Comparison of ENCODE assay signal across 8 cellular contexts in the genomic region with DNA sequence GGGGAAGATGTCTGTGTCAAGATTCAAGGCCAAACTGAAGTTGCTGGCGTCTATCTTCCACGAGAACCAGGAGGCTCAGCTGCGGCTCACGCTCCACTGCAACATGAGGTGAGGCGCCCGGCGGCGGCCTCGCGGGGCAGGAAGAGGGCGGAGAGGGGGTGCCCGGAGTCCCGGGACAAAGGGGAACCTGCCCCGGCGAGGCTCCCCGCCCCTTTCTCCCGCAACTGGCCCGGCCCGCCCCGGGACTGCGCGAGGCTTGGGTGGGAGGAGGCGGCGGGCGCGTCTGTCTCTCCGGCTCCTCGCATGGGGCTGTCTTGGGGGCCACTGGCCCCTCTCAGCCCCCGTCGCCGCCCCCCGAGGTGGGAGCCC.
DNase-seq lines count a peak whose midpoint lies in the region; ATAC-seq and TF ChIP-seq lines count a peak whose summit lies in the region.
"Not testable (repeated sequence)": the region's sequence is repeated elsewhere in the genome, so short reads cannot be mapped to it uniquely, and the experiment has no call there.

No MANE protein-coding gene starts in this region.

- H3K27ac ChIP-seq in SJCRH30; heart left ventricle; lung (ENCODE audit: low read depth in 1 of 2, low read length in 1 of 2): not testable (repeated sequence)

- WGBS in heart left ventricle, 4 donors, result 0 to 1% (median 1%) methylated on average over 3 to 28 of the region's 32 CpGs; no CpG with 5 or more reads in 1 of the 4 donors
- WGBS in lung, 2 donors, result 1 to 2% methylated on average over 13 to 29 of the region's 32 CpGs

- not testable (repeated sequence) for H3K9me3 ChIP-seq in SJCRH30 (replicated peaks); heart left ventricle; lung (ENCODE audit: control insufficient read depth in 2 of 2, insufficient read depth in 1 of 2, low read length in 1 of 2)

- H3K27ac Mint-ChIP-seq in activated CD8-positive, alpha-beta T cell treated with anti-CD3 and anti-CD28 coated beads, Interleukin-2, amount 10 ng/mL, durations not matched to agents 7 days and 5 days; type B pancreatic cell: not testable (repeated sequence)

- intact Hi-C loops in heart left ventricle (cut with DNase I), result not testable (repeated sequence)

- H3K4me3 Mint-ChIP-seq in activated CD8-positive, alpha-beta T cell treated with anti-CD3 and anti-CD28 coated beads, Interleukin-2, amount 10 ng/mL, durations not matched to agents 7 days and 5 days; type B pancreatic cell: not testable (repeated sequence)

- not testable (repeated sequence) for TF ChIP-seq CTCF in heart left ventricle (IDR thresholded peaks at IDR 0.05); lung (IDR thresholded peaks at IDR 0.05; ENCODE audit: control extremely low read depth, extremely low read depth); retinal pigment epithelial cell (conservative IDR thresholded peaks at IDR 0.05; ENCODE audit: low read depth, low read length)
- peak; percentile 8 for TF ChIP-seq CTCF in type B pancreatic cell (conservative IDR thresholded peaks at IDR 0.05)

- peak; percentile 64 for ATAC-seq in activated CD8-positive, alpha-beta T cell treated with anti-CD3 and anti-CD28 coated beads, Interleukin-2, amount 10 ng/mL, durations not matched to agents 7 days and 5 days
- ATAC-seq in heart left ventricle, result peak in 3 of 4 donors; percentile 52 to 63 (median 59)
- peak; percentile 5 for ATAC-seq in lung (ENCODE audit: insufficient read depth, low FRiP score)

- H3K4me1 Mint-ChIP-seq in activated CD8-positive, alpha-beta T cell treated with anti-CD3 and anti-CD28 coated beads, Interleukin-2, amount 10 ng/mL, durations not matched to agents 7 days and 5 days (ENCODE audit: low read depth); type B pancreatic cell (ENCODE audit: unreplicated experiment): not testable (repeated sequence)

- DNase-seq in ELF-1 (ENCODE audit: low read depth, low spot score) (peak; percentile 8), SJCRH30 (peak; percentile 74 to 79), astrocyte of the hippocampus (ENCODE audit: low read depth, low spot score) (peak; percentile 58), heart left ventricle (peak in 3 of 5 donors; percentile 9 to 74 (median 12)), lung (ENCODE audit: low spot score) (peak; percentile 28), type B pancreatic cell (ENCODE audit: extremely low spot score, unreplicated experiment) (peak; percentile 82)
- peak; percentile 34 for DNase-seq in activated CD8-positive, alpha-beta T cell treated with anti-CD3 and anti-CD28 coated beads, Interleukin-2, amount 10 ng/mL, durations not matched to agents 7 days and 5 days
- not testable (repeated sequence) for DNase-seq in retinal pigment epithelial cell (ENCODE audit: low read depth)

- H3K27me3 Mint-ChIP-seq in activated CD8-positive, alpha-beta T cell treated with anti-CD3 and anti-CD28 coated beads, Interleukin-2, amount 10 ng/mL, durations not matched to agents 7 days and 5 days (ENCODE audit: low read depth); type B pancreatic cell: not testable (repeated sequence)

- peak overlapping the region; percentile 42 for H3K4me3 ChIP-seq in SJCRH30
- peak overlapping the region in 10 of 12 donors; percentile 8 to 42 (median 38) for H3K4me3 ChIP-seq in heart left ventricle
- not testable (repeated sequence) for H3K4me3 ChIP-seq in lung
- H3K4me3 ChIP-seq in retinal pigment epithelial cell (ENCODE audit: low read length), result peak overlapping the region; percentile 33

- not testable (repeated sequence) for H3K4me1 ChIP-seq in SJCRH30; heart left ventricle; lung (ENCODE audit: control insufficient read depth in 2 of 2, insufficient read depth in 2 of 2, low read length in 2 of 2)

- not testable (repeated sequence) for TF ChIP-seq POLR2A in heart left ventricle (IDR thresholded peaks at IDR 0.05)

- POLR2A ChIA-PET in activated CD8-positive, alpha-beta T cell treated with anti-CD3 and anti-CD28 coated beads, Interleukin-2, amount 10 ng/mL, durations not matched to agents 7 days and 5 days (lab: Charles Lee), result not testable (repeated sequence)

- not testable (repeated sequence) for H3K36me3 ChIP-seq in SJCRH30; heart left ventricle; lung (ENCODE audit: control insufficient read depth in 2 of 2, insufficient read depth in 2 of 2, low read length in 2 of 2)

- H3K9me3 Mint-ChIP-seq in activated CD8-positive, alpha-beta T cell treated with anti-CD3 and anti-CD28 coated beads, Interleukin-2, amount 10 ng/mL, durations not matched to agents 7 days and 5 days (ENCODE audit: insufficient read depth); type B pancreatic cell: not testable (repeated sequence)

- CTCF ChIA-PET in activated CD8-positive, alpha-beta T cell treated with anti-CD3 and anti-CD28 coated beads, Interleukin-2, amount 10 ng/mL, durations not matched to agents 7 days and 5 days (lab: Charles Lee), result not testable (repeated sequence)

- not testable (repeated sequence) for H3K27me3 ChIP-seq in SJCRH30; heart left ventricle; lung (ENCODE audit: control insufficient read depth, insufficient read depth)

- H3K36me3 Mint-ChIP-seq in activated CD8-positive, alpha-beta T cell treated with anti-CD3 and anti-CD28 coated beads, Interleukin-2, amount 10 ng/mL, durations not matched to agents 7 days and 5 days (ENCODE audit: low read depth); type B pancreatic cell: not testable (repeated sequence)

Comparison
In these comparisons a context has a peak if more than half of its experiments do, and no peak if none do; other contexts are left out.
1. ATAC-seq: peak in every context shown above with its lines; median percentile 64 in activated CD8-positive, alpha-beta T cell treated with anti-CD3 and anti-CD28 coated beads, Interleukin-2, amount 10 ng/mL, durations not matched to agents 7 days and 5 days; 59 in heart left ventricle; 5 in lung.